In genomic region chr10:119478111-119479047, GRCh38 we compare ENCODE assay signal across 11 cellular contexts.
DNase-seq lines count a peak whose midpoint lies in the region; ATAC-seq and TF ChIP-seq lines count a peak whose summit lies in the region.
"Had no signal": no experiment of that assay in that cellular context is flagged by ENCODE, and none has a peak within 500 bp of the region (broad histone marks: within the 10 kb centered on the region; RNA-seq: fewer than 3 reads in every experiment).

No MANE protein-coding gene starts in this region.

- no peak overlapping the region for H3K4me3 Mint-ChIP-seq in MCF 10A (ENCODE audit: unreplicated experiment)

- peak; percentile 78 for ATAC-seq in HG02798 (IDR thresholded peaks at IDR 0.05; ENCODE audit: poor library complexity, unreplicated experiment)
- ATAC-seq: left lobe of liver had no signal

- no peaks in the 10 kb centered on the region for H3K79me2 ChIP-seq in OCI-LY7 (ENCODE audit: insufficient read depth, low read depth, low read length)
- no peaks in the 10 kb centered on the region for H3K79me2 ChIP-seq in osteoblast (ENCODE audit: insufficient read depth, low read length)

- no peaks in the 10 kb centered on the region for H3K36me3 ChIP-seq in OCI-LY7 (ENCODE audit: insufficient read depth, low read length)
- H3K36me3 ChIP-seq in osteoblast (ENCODE audit: insufficient read depth, low read length) = no peaks in the 10 kb centered on the region
- H3K36me3 ChIP-seq: adrenal gland had no signal

- peak overlapping the region; percentile 77 for H3K27ac ChIP-seq in OCI-LY7 (ENCODE audit: low read depth, low read length, poor library complexity, severe bottlenecking)
- H3K27ac ChIP-seq in osteoblast (ENCODE audit: low read depth, low read length) = no peak overlapping the region
- H3K27ac ChIP-seq: adrenal gland had no signal

- no peaks in the 10 kb centered on the region for H3K36me3 Mint-ChIP-seq in MCF 10A (ENCODE audit: insufficient read depth, unreplicated experiment)

- TF ChIP-seq CTCF in OCI-LY7 (conservative IDR thresholded peaks at IDR 0.05; ENCODE audit: low read length) (no peak), osteoblast (IDR thresholded peaks at IDR 0.05; ENCODE audit: extremely low read depth, low read depth, low read length) (no peak), MCF 10A (IDR thresholded peaks at IDR 0.05; ENCODE audit: unreplicated experiment) (no peak)

- H3K9me3 ChIP-seq in OCI-LY7 (ENCODE audit: low read length) = no peaks in the 10 kb centered on the region
- H3K9me3 ChIP-seq in osteoblast (ENCODE audit: low read depth, low read length) = no peaks in the 10 kb centered on the region
- H3K9me3 ChIP-seq: adrenal gland had no signal

- no peaks in the 10 kb centered on the region for H4K20me1 ChIP-seq in OCI-LY7 (ENCODE audit: insufficient read depth, low read length)
- H4K20me1 ChIP-seq in osteoblast (ENCODE audit: insufficient read depth, low read length) = no peaks in the 10 kb centered on the region

- BruUV-seq in OCI-LY7 (replicated peaks; lab: Mats Ljungman, UMichigan) = TSS peak; percentile 84
- no TSS peak for BruUV-seq in MCF 10A (replicated peaks; lab: Mats Ljungman, UMichigan)

- CTCF ChIA-PET in OCI-LY7 (lab: Charles Lee; ENCODE audit: unreplicated experiment) = interaction anchor here (0.6 to 1.7 kb wide), 5 partner anchors 10 to 272 kb away, joined by 3 to 5 read pairs (median 3); partner anchors contain the start of gene GRK5
- CTCF ChIA-PET in MCF 10A (lab: Yijun Ruan, JAX) = no interaction called here

- no peak overlapping the region for H3K27ac Mint-ChIP-seq in MCF 10A (ENCODE audit: low read depth, unreplicated experiment)

- DNase-seq in NOMO-1 (lab: John Stamatoyannopoulos, UW; ENCODE audit: unreplicated experiment in 2 of 2) (peak; percentile 16 to 48), NOMO-1 treated with dmso at 0.1 percent for 144 hours (lab: John Stamatoyannopoulos, UW; ENCODE audit: unreplicated experiment) (no peak), OCI-LY7 (ENCODE audit: low spot score) (peak; percentile 90), osteoblast (ENCODE audit: insufficient read length, low spot score, missing footprints) (peak; percentile 17), cerebellar nuclear complex (lab: John Stamatoyannopoulos, UW) (no peak), kidney glomerular epithelial cell (lab: John Stamatoyannopoulos, UW) (no peak), MCF 10A (ENCODE audit: unreplicated experiment) (no peak)
- DNase-seq: 8988T, adrenal gland had no signal

- no peaks in the 10 kb centered on the region for H3K9me2 ChIP-seq in OCI-LY7 (ENCODE audit: insufficient read depth, low read length)

- peaks cover 83% of the 10 kb centered on the region for H3K27me3 Mint-ChIP-seq in MCF 10A (ENCODE audit: insufficient read depth, unreplicated experiment)

- H3K4me1 ChIP-seq in OCI-LY7 (ENCODE audit: insufficient read depth, low read length, poor library complexity, severe bottlenecking) (peaks cover 32% of the 10 kb centered on the region), osteoblast (ENCODE audit: insufficient read depth, low read length) (no peaks in the 10 kb centered on the region)
- H3K4me1 ChIP-seq: adrenal gland had no signal

- H3K27me3 ChIP-seq in osteoblast (ENCODE audit: insufficient read depth, low read length) = peaks cover 60% of the 10 kb centered on the region

- peaks cover 5% of the 10 kb centered on the region for H3K4me1 Mint-ChIP-seq in MCF 10A (ENCODE audit: insufficient read depth, unreplicated experiment)

- intact Hi-C loops in OCI-LY7 (cut with micrococcal nuclease; ENCODE audit: unreplicated experiment) (loop anchor here (1.0 kb wide), 1 partner anchor 271 kb away; the partner anchor contains the start of gene GRK5), MCF 10A (cut with micrococcal nuclease) (no loop called here)

- POLR2A ChIA-PET in OCI-LY7 (lab: Charles Lee) (interaction anchor here (0.5 to 2.7 kb wide), 17 partner anchors 10 to 310 kb away, joined by 3 to 31 read pairs (median 4); partner anchors contain the start of gene TIAL1), MCF 10A (lab: Yijun Ruan, JAX) (no interaction called here)

- peak overlapping the region; percentile 59 for H3K4me3 ChIP-seq in OCI-LY7 (ENCODE audit: low read depth, low read length, poor library complexity, severe bottlenecking)
- no peak overlapping the region for H3K4me3 ChIP-seq in osteoblast (ENCODE audit: insufficient read depth, low read length)
- H3K4me3 ChIP-seq: adrenal gland had no signal

- H3K9me3 Mint-ChIP-seq in MCF 10A (ENCODE audit: unreplicated experiment) = peaks cover 7% of the 10 kb centered on the region

- H3K4me2 ChIP-seq in OCI-LY7 (ENCODE audit: low read length) = peak overlapping the region; percentile 72
- H3K4me2 ChIP-seq in osteoblast (ENCODE audit: insufficient read depth, low read length) = no peak overlapping the region

- peak overlapping the region; percentile 93 for H2AFZ ChIP-seq in OCI-LY7 (ENCODE audit: low read length)
- H2AFZ ChIP-seq in osteoblast (ENCODE audit: low read length) = no peak overlapping the region

Comparison
In these comparisons a context has a peak if more than half of its experiments do, and no peak if none do; other contexts are left out.
1. DNase-seq: peak in NOMO-1 (2 of 2), OCI-LY7 (single experiment) and osteoblast (single experiment); none in NOMO-1 treated with dmso at 0.1 percent for 144 hours (single experiment), cerebellar nuclear complex (0 of 2), kidney glomerular epithelial cell (single experiment) and MCF 10A (single experiment).